Comparison of ENCODE assay signal across 1 cellular context in genomic region chr1:19416919-19417441, GRCh38.
TF ChIP-seq lines count a peak whose summit lies in the region.

No MANE protein-coding gene starts in this region.

TF ChIP-seq in H1, 55 proteins besides CTCF, POLR2A, EP300 and RAD21:
- TF ChIP-seq ZNF274 (IDR thresholded peaks at IDR 0.05; ENCODE audit: borderline replicate concordance, extremely low read depth, low read length) (no peak), CEBPB (IDR thresholded peaks at IDR 0.05; ENCODE audit: low read depth, low read length) (no peak), NRF1 (IDR thresholded peaks at IDR 0.05; ENCODE audit: low read depth, low read length) (no peak), TBP (IDR thresholded peaks at IDR 0.05; ENCODE audit: low read depth, low read length) (no peak), CREB1 (IDR thresholded peaks at IDR 0.05) (no peak), EZH2 (IDR thresholded peaks at IDR 0.05; ENCODE audit: low read depth, low read length, severe bottlenecking) (no peak), JUN (IDR thresholded peaks at IDR 0.05; ENCODE audit: low read depth, low read length) (no peak), SIX5 (IDR thresholded peaks at IDR 0.05; ENCODE audit: low read depth, low read length) (no peak), NANOG (IDR thresholded peaks at IDR 0.05; ENCODE audit: insufficient read depth, low read depth, low read length, poor library complexity, severe bottlenecking) (no peak), RFX5 (IDR thresholded peaks at IDR 0.05; ENCODE audit: borderline replicate concordance, low read depth, low read length) (no peak), TCF12 (IDR thresholded peaks at IDR 0.05; ENCODE audit: low read depth, low read length) (no peak), ATF3 (IDR thresholded peaks at IDR 0.05; ENCODE audit: insufficient read depth, low read depth, low read length) (no peak), SP4 (IDR thresholded peaks at IDR 0.05; ENCODE audit: low read length) (no peak), SUZ12 (IDR thresholded peaks at IDR 0.05; ENCODE audit: low read length) (no peak), MAFK (IDR thresholded peaks at IDR 0.05; ENCODE audit: low read depth, low read length) (no peak), TEAD4 (IDR thresholded peaks at IDR 0.05; ENCODE audit: low read depth, low read length) (no peak)
TF ChIP-seq in H1: peak in this region for 0.
